ENCODE assay signal across 4 cellular contexts in the genomic region with DNA sequence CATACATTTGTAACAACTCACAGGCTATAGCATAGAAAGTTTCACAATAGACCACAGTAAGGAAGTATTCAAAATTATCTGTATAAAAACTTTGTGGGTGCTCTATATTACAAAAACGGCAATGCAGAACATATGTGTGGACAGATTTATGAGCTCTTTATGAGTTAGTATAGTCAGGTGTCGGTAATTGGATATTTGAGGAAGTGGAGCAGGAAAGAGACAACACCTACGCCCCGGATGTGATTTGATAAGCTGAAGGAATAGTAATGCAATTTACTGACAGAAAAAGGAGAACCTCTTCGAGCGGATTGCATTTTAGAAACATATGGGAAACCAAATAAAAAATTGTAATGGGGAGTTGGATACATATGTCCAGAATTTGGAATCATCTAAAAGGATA.
A peak's percentile ranks its signal among the peaks of the same experiment; 100 is the strongest.
DNase-seq lines count a peak whose midpoint lies in the region; ATAC-seq, FAIRE-seq and TF ChIP-seq lines count a peak whose summit lies in the region.
"Not testable (repeated sequence)": the region's sequence is repeated elsewhere in the genome, so short reads cannot be mapped to it uniquely, and the experiment has no call there.

No MANE protein-coding gene starts in this region.

- H2BK120ac ChIP-seq in H1 (replicated peaks; ENCODE audit: low read depth, low read length) = not testable (repeated sequence)

- not testable (repeated sequence) for H3K4me3 ChIP-seq in H1 (ENCODE audit: extremely low read depth in 1 of 4, insufficient read depth in 2 of 4, low read depth in 3 of 4, low read length in 4 of 4); upper lobe of right lung

- not testable (repeated sequence) for H3K23me2 ChIP-seq in H1 (ENCODE audit: low read depth, low read length)

- intact Hi-C loops in upper lobe of right lung (cut with DNase I) = not testable (repeated sequence)

- not testable (repeated sequence) for DNase-seq in GM12891 (ENCODE audit: insufficient read length, low spot score); H1 (ENCODE audit: low read depth in 1 of 2, low spot score in 2 of 2); upper lobe of right lung

- not testable (repeated sequence) for H2BK12ac ChIP-seq in H1 (ENCODE audit: low read depth, low read length)

- FAIRE-seq in GM12891 (lab: Jason Lieb, UNC) (peak; percentile 80), H1 (lab: Jason Lieb, UNC) (peak; percentile 78), islet of Langerhans (lab: Jason Lieb, UNC) (peak; percentile 94)

- not testable (repeated sequence) for H3K36me3 ChIP-seq in H1 (ENCODE audit: control insufficient read depth in 2 of 4, insufficient read depth in 4 of 4, low read length in 3 of 4); upper lobe of right lung

- POLR2A ChIA-PET in H1 (lab: Charles Lee; ENCODE audit: partially characterized antibody) = not testable (repeated sequence)

- not testable (repeated sequence) for H3K4me1 ChIP-seq in H1 (replicated peaks in 1 of 4; ENCODE audit: control insufficient read depth in 3 of 4, insufficient read depth in 4 of 4, low read length in 3 of 4); upper lobe of right lung

- not testable (repeated sequence) for TF ChIP-seq RAD21 in H1 (IDR thresholded peaks at IDR 0.05 in 1 of 2, conservative IDR thresholded peaks at IDR 0.05 in 1 of 2; ENCODE audit: low read depth in 2 of 2, low read length in 2 of 2)

- H3K23ac ChIP-seq in H1 (ENCODE audit: insufficient read length) = not testable (repeated sequence)

- H2BK5ac ChIP-seq in H1 (ENCODE audit: low read depth, low read length) = not testable (repeated sequence)

- not testable (repeated sequence) for H4K20me1 ChIP-seq in H1 (replicated peaks in 1 of 2; ENCODE audit: control insufficient read depth in 1 of 2, insufficient read depth in 2 of 2, low read length in 2 of 2)

- not testable (repeated sequence) for H2BK15ac ChIP-seq in H1 (ENCODE audit: low read length)

- not testable (repeated sequence) for H3K4me2 ChIP-seq in H1 (ENCODE audit: insufficient read depth in 1 of 2, low read depth in 2 of 2, low read length in 2 of 2)

- H3K14ac ChIP-seq in H1 (ENCODE audit: insufficient read length) = not testable (repeated sequence)

- not testable (repeated sequence) for H3K27ac ChIP-seq in H1 (ENCODE audit: low read depth, low read length); upper lobe of right lung

- TF ChIP-seq CTCF in H1 (IDR thresholded peaks at IDR 0.05; ENCODE audit: control extremely low read depth in 1 of 3, insufficient read depth in 1 of 3, low read depth in 1 of 3, low read length in 3 of 3); upper lobe of right lung (IDR thresholded peaks at IDR 0.05): not testable (repeated sequence)

- peak; percentile 64 for ATAC-seq in upper lobe of right lung

- H3K79me1 ChIP-seq in H1 (ENCODE audit: low read depth, low read length) = not testable (repeated sequence)

- H4K5ac ChIP-seq in H1 (ENCODE audit: insufficient read length, low read depth, low read length) = not testable (repeated sequence)

- H3K4ac ChIP-seq in H1 (replicated peaks; ENCODE audit: insufficient read length, low read depth, low read length) = not testable (repeated sequence)

- TF ChIP-seq POLR2A in GM12891 (IDR thresholded peaks at IDR 0.05; ENCODE audit: low read depth, low read length); H1 (IDR thresholded peaks at IDR 0.05; ENCODE audit: control extremely low read depth in 1 of 2, low read depth in 2 of 2, low read length in 2 of 2): not testable (repeated sequence)

- H3K56ac ChIP-seq in H1 (replicated peaks; ENCODE audit: insufficient read length, low read depth, low read length) = not testable (repeated sequence)

- not testable (repeated sequence) for H3K27me3 ChIP-seq in H1 (replicated peaks in 1 of 4; ENCODE audit: control insufficient read depth in 3 of 4, extremely low read depth in 1 of 4, insufficient read depth in 3 of 4, low read length in 3 of 4); upper lobe of right lung

- H4K91ac ChIP-seq in H1 (replicated peaks; ENCODE audit: insufficient read length, low read length) = not testable (repeated sequence)

- not testable (repeated sequence) for H2AFZ ChIP-seq in H1 (ENCODE audit: low read length)

- H2BK20ac ChIP-seq in H1 (ENCODE audit: low read length) = not testable (repeated sequence)

- not testable (repeated sequence) for H3K9me3 ChIP-seq in H1 (ENCODE audit: insufficient read depth in 2 of 2, low read depth in 1 of 2, low read length in 1 of 2); upper lobe of right lung

- CTCF ChIA-PET in H1 (lab: Charles Lee; ENCODE audit: partially characterized antibody) = not testable (repeated sequence)

- H3K79me2 ChIP-seq in H1 (ENCODE audit: control insufficient read depth in 1 of 2, insufficient read depth in 2 of 2, low read length in 2 of 2) = not testable (repeated sequence)

- WGBS in H1 (ENCODE audit: extremely low coverage in 1 of 2, insufficient coverage in 1 of 2, insufficient read length in 1 of 2, insufficient replicate concordance in 2 of 2, low coverage in 1 of 2, low lambda C conversion rate in 2 of 2, missing lambda C conversion rate in 1 of 2), 2 experiments = no CpG with 5 or more reads among the region's 6 CpGs

- H3K18ac ChIP-seq in H1 (ENCODE audit: extremely low read depth, low read length) = not testable (repeated sequence)

- not testable (repeated sequence) for TF ChIP-seq EP300 in H1 (IDR thresholded peaks at IDR 0.05; ENCODE audit: borderline replicate concordance in 1 of 2, low read depth in 2 of 2, low read length in 2 of 2)

- H3K9ac ChIP-seq in H1 (replicated peaks in 1 of 4; ENCODE audit: extremely low read depth in 1 of 4, low read depth in 3 of 4, low read length in 3 of 4) = not testable (repeated sequence)

- H2AK5ac ChIP-seq in H1 (ENCODE audit: low read depth, low read length) = not testable (repeated sequence)

- not testable (repeated sequence) for H4K8ac ChIP-seq in H1 (ENCODE audit: extremely low read depth, insufficient read depth, low read length)
